1 cellular context compared by ENCODE assay signal in the genomic region with DNA sequence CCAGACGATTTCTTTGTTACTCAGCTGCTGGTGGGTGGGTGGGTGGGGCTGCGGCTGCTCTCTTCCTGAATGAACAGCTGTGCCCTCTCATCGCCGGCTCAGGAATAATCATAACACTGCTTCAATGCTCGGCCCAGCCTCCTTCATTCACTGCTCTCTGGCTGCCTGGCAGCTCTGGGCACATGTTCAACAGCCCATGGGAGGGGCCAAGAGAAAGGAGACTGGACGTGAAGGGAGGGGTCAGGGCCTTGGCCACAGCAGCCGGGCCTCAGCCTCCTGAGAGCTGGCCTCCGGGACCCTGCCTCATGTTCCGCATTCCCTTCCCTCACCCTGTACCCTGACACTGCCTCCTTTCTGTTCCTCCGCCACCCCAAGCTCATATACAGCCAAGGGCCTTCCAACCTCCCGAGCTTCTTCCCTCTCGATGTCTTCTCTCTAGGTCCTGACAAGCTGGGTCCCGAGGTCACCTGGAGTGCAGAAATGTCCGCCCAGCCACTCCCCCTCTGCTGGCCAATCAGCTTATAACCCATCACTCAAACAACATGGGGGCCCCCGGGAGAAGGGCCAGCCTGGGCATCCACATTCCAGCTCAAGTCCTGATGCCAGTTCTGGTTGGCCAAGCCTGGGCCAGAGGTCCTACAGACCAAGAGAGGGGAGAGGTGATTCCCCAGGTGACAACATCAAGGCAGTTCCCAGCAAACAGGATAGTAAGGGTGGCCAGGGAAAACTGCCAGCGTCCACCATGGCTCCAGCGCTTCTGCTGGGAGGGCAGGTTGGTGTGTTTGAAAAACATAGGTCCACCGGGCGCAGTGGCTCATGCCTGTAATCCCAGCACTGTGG.
A peak's percentile ranks its signal among the peaks of the same experiment; 100 is the strongest.
TF ChIP-seq lines count a peak whose summit lies in the region.

No MANE protein-coding gene starts in this region.

TF ChIP-seq in HepG2, 621 proteins besides CTCF, POLR2A, EP300 and RAD21 (continued from another document and continues in another):
- no peak for TF ChIP-seq GATAD1 (CRISPR knock-in tag; IDR thresholded peaks at IDR 0.05)
- TF ChIP-seq, protein P1, sequence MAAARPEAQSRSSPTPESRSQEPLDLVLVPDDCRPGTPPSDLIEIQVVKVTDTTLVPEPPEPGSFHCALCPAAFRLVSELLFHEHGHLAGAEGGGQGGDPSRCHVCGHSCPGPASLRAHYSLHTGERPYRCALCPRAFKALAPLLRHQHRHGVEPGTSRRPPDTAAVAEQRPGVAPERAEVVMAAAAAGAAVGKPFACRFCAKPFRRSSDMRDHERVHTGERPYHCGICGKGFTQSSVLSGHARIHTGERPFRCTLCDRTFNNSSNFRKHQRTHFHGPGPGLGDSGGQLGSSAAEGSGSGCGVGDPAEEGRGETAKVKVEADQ (CRISPR knock-in tag; IDR thresholded peaks at IDR 0.05; ENCODE audit: borderline replicate concordance), result no peak
- TF ChIP-seq KLF11 (CRISPR knock-in tag; IDR thresholded peaks at IDR 0.05), result no peak
- TF ChIP-seq ZNF550 (CRISPR knock-in tag; IDR thresholded peaks at IDR 0.05; ENCODE audit: borderline replicate concordance), result no peak
- TF ChIP-seq, protein P2, sequence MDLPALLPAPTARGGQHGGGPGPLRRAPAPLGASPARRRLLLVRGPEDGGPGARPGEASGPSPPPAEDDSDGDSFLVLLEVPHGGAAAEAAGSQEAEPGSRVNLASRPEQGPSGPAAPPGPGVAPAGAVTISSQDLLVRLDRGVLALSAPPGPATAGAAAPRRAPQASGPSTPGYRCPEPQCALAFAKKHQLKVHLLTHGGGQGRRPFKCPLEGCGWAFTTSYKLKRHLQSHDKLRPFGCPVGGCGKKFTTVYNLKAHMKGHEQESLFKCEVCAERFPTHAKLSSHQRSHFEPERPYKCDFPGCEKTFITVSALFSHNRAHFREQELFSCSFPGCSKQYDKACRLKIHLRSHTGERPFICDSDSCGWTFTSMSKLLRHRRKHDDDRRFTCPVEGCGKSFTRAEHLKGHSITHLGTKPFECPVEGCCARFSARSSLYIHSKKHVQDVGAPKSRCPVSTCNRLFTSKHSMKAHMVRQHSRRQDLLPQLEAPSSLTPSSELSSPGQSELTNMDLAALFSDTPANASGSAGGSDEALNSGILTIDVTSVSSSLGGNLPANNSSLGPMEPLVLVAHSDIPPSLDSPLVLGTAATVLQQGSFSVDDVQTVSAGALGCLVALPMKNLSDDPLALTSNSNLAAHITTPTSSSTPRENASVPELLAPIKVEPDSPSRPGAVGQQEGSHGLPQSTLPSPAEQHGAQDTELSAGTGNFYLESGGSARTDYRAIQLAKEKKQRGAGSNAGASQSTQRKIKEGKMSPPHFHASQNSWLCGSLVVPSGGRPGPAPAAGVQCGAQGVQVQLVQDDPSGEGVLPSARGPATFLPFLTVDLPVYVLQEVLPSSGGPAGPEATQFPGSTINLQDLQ (CRISPR knock-in tag; IDR thresholded peaks at IDR 0.05), result no peak
- no peak for TF ChIP-seq DR1 (CRISPR knock-in tag; IDR thresholded peaks at IDR 0.05)
- no peak for TF ChIP-seq ZNF615 (CRISPR knock-in tag; IDR thresholded peaks at IDR 0.05; ENCODE audit: borderline replicate concordance)
- no peak for TF ChIP-seq CCAR2 (optimal IDR thresholded peaks at IDR 0.05; ENCODE audit: low read depth, low read length)
- TF ChIP-seq PCBP2 (optimal IDR thresholded peaks at IDR 0.05; ENCODE audit: low read depth, low read length, poor library complexity, severe bottlenecking), result no peak
- no peak for TF ChIP-seq NONO (IDR thresholded peaks at IDR 0.05)
- TF ChIP-seq NONO (CRISPR knock-in tag; conservative IDR thresholded peaks at IDR 0.05), result no peak
- no peak for TF ChIP-seq ZNF616 (CRISPR knock-in tag; IDR thresholded peaks at IDR 0.05; ENCODE audit: low read depth)
- no peak for TF ChIP-seq SATB2 (CRISPR knock-in tag; IDR thresholded peaks at IDR 0.05)
- TF ChIP-seq DNMT1 (CRISPR knock-in tag; IDR thresholded peaks at IDR 0.05), result no peak
- TF ChIP-seq ZEB1 (IDR thresholded peaks at IDR 0.05; ENCODE audit: insufficient replicate concordance, low read depth), result peak; percentile 58
- TF ChIP-seq, protein P3, sequence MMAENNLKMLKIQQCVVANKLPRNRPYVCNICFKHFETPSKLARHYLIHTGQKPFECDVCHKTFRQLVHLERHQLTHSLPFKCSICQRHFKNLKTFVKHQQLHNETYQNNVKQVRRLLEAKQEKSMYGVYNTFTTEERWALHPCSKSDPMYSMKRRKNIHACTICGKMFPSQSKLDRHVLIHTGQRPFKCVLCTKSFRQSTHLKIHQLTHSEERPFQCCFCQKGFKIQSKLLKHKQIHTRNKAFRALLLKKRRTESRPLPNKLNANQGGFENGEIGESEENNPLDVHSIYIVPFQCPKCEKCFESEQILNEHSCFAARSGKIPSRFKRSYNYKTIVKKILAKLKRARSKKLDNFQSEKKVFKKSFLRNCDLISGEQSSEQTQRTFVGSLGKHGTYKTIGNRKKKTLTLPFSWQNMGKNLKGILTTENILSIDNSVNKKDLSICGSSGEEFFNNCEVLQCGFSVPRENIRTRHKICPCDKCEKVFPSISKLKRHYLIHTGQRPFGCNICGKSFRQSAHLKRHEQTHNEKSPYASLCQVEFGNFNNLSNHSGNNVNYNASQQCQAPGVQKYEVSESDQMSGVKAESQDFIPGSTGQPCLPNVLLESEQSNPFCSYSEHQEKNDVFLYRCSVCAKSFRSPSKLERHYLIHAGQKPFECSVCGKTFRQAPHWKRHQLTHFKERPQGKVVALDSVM (CRISPR knock-in tag; IDR thresholded peaks at IDR 0.05), result peak; percentile 75
- TF ChIP-seq ZFP82 (CRISPR knock-in tag; IDR thresholded peaks at IDR 0.05; ENCODE audit: borderline replicate concordance), result no peak
- TF ChIP-seq, protein P4, sequence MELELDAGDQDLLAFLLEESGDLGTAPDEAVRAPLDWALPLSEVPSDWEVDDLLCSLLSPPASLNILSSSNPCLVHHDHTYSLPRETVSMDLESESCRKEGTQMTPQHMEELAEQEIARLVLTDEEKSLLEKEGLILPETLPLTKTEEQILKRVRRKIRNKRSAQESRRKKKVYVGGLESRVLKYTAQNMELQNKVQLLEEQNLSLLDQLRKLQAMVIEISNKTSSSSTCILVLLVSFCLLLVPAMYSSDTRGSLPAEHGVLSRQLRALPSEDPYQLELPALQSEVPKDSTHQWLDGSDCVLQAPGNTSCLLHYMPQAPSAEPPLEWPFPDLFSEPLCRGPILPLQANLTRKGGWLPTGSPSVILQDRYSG (CRISPR knock-in tag; IDR thresholded peaks at IDR 0.05), result no peak
- TF ChIP-seq, protein P5, sequence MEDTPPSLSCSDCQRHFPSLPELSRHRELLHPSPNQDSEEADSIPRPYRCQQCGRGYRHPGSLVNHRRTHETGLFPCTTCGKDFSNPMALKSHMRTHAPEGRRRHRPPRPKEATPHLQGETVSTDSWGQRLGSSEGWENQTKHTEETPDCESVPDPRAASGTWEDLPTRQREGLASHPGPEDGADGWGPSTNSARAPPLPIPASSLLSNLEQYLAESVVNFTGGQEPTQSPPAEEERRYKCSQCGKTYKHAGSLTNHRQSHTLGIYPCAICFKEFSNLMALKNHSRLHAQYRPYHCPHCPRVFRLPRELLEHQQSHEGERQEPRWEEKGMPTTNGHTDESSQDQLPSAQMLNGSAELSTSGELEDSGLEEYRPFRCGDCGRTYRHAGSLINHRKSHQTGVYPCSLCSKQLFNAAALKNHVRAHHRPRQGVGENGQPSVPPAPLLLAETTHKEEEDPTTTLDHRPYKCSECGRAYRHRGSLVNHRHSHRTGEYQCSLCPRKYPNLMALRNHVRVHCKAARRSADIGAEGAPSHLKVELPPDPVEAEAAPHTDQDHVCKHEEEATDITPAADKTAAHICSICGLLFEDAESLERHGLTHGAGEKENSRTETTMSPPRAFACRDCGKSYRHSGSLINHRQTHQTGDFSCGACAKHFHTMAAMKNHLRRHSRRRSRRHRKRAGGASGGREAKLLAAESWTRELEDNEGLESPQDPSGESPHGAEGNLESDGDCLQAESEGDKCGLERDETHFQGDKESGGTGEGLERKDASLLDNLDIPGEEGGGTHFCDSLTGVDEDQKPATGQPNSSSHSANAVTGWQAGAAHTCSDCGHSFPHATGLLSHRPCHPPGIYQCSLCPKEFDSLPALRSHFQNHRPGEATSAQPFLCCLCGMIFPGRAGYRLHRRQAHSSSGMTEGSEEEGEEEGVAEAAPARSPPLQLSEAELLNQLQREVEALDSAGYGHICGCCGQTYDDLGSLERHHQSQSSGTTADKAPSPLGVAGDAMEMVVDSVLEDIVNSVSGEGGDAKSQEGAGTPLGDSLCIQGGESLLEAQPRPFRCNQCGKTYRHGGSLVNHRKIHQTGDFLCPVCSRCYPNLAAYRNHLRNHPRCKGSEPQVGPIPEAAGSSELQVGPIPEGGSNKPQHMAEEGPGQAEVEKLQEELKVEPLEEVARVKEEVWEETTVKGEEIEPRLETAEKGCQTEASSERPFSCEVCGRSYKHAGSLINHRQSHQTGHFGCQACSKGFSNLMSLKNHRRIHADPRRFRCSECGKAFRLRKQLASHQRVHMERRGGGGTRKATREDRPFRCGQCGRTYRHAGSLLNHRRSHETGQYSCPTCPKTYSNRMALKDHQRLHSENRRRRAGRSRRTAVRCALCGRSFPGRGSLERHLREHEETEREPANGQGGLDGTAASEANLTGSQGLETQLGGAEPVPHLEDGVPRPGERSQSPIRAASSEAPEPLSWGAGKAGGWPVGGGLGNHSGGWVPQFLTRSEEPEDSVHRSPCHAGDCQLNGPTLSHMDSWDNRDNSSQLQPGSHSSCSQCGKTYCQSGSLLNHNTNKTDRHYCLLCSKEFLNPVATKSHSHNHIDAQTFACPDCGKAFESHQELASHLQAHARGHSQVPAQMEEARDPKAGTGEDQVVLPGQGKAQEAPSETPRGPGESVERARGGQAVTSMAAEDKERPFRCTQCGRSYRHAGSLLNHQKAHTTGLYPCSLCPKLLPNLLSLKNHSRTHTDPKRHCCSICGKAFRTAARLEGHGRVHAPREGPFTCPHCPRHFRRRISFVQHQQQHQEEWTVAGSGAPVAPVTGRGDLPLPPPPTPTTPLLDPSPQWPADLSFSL (CRISPR knock-in tag; IDR thresholded peaks at IDR 0.05), result no peak
- TF ChIP-seq MAFF (IDR thresholded peaks at IDR 0.05; ENCODE audit: low read depth, low read length), result no peak
- peak; percentile 14; the same call in 1 of the 2 replicates for TF ChIP-seq NR2F6 (IDR thresholded peaks at IDR 0.05)
- TF ChIP-seq NR2F6 (CRISPR knock-in tag; IDR thresholded peaks at IDR 0.05), result no peak
- no peak for TF ChIP-seq U2AF2 (IDR thresholded peaks at IDR 0.05; ENCODE audit: low read depth, low read length)
- TF ChIP-seq CREB1 (IDR thresholded peaks at IDR 0.05), result no peak
- TF ChIP-seq CREB1 (CRISPR knock-in tag; IDR thresholded peaks at IDR 0.05), result no peak
- TF ChIP-seq, protein P6, sequence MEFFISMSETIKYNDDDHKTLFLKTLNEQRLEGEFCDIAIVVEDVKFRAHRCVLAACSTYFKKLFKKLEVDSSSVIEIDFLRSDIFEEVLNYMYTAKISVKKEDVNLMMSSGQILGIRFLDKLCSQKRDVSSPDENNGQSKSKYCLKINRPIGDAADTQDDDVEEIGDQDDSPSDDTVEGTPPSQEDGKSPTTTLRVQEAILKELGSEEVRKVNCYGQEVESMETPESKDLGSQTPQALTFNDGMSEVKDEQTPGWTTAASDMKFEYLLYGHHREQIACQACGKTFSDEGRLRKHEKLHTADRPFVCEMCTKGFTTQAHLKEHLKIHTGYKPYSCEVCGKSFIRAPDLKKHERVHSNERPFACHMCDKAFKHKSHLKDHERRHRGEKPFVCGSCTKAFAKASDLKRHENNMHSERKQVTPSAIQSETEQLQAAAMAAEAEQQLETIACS (CRISPR knock-in tag; IDR thresholded peaks at IDR 0.05), result no peak
- TF ChIP-seq SKI (IDR thresholded peaks at IDR 0.05; ENCODE audit: partially characterized antibody), result no peak
- TF ChIP-seq ZNF577 (CRISPR knock-in tag; IDR thresholded peaks at IDR 0.05; ENCODE audit: borderline replicate concordance, low read depth), result no peak
- TF ChIP-seq SMAD3 (CRISPR knock-in tag; IDR thresholded peaks at IDR 0.05), result no peak
- TF ChIP-seq EEA1 (CRISPR knock-in tag; IDR thresholded peaks at IDR 0.05; ENCODE audit: borderline replicate concordance), result no peak
- TF ChIP-seq, protein P7, sequence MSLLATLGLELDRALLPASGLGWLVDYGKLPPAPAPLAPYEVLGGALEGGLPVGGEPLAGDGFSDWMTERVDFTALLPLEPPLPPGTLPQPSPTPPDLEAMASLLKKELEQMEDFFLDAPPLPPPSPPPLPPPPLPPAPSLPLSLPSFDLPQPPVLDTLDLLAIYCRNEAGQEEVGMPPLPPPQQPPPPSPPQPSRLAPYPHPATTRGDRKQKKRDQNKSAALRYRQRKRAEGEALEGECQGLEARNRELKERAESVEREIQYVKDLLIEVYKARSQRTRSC (CRISPR knock-in tag; IDR thresholded peaks at IDR 0.05; ENCODE audit: low read depth), result no peak
- no peak for TF ChIP-seq ZNF569 (CRISPR knock-in tag; IDR thresholded peaks at IDR 0.05; ENCODE audit: borderline replicate concordance)
- TF ChIP-seq, protein P8, sequence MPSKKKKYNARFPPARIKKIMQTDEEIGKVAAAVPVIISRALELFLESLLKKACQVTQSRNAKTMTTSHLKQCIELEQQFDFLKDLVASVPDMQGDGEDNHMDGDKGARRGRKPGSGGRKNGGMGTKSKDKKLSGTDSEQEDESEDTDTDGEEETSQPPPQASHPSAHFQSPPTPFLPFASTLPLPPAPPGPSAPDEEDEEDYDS (CRISPR knock-in tag; IDR thresholded peaks at IDR 0.05), result no peak
- TF ChIP-seq, protein P9, sequence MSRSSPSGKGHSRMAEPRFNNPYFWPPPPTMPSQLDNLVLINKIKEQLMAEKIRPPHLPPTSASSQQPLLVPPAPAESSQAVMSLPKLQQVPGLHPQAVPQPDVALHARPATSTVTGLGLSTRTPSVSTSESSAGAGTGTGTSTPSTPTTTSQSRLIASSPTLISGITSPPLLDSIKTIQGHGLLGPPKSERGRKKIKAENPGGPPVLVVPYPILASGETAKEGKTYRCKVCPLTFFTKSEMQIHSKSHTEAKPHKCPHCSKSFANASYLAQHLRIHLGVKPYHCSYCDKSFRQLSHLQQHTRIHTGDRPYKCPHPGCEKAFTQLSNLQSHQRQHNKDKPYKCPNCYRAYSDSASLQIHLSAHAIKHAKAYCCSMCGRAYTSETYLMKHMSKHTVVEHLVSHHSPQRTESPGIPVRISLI (CRISPR knock-in tag; IDR thresholded peaks at IDR 0.05; ENCODE audit: borderline replicate concordance), result no peak
- TF ChIP-seq, protein P10, sequence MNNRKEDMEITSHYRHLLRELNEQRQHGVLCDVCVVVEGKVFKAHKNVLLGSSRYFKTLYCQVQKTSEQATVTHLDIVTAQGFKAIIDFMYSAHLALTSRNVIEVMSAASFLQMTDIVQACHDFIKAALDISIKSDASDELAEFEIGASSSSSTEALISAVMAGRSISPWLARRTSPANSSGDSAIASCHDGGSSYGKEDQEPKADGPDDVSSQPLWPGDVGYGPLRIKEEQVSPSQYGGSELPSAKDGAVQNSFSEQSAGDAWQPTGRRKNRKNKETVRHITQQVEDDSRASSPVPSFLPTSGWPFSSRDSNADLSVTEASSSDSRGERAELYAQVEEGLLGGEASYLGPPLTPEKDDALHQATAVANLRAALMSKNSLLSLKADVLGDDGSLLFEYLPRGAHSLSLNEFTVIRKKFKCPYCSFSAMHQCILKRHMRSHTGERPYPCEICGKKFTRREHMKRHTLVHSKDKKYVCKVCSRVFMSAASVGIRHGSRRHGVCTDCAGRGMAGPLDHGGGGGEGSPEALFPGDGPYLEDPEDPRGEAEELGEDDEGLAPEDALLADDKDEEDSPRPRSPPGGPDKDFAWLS (CRISPR knock-in tag; IDR thresholded peaks at IDR 0.05; ENCODE audit: borderline replicate concordance), result no peak
- TF ChIP-seq ZNF598 (CRISPR knock-in tag; IDR thresholded peaks at IDR 0.05; ENCODE audit: borderline replicate concordance), result 0 out of 2 replicates have a peak, but pooled peaks have one; percentile 24
- TF ChIP-seq ZNF552 (CRISPR knock-in tag; IDR thresholded peaks at IDR 0.05; ENCODE audit: borderline replicate concordance), result no peak
- TF ChIP-seq HOXD1 (CRISPR knock-in tag; IDR thresholded peaks at IDR 0.05), result no peak
- peak; percentile 47; the same call in 1 of the 2 replicates for TF ChIP-seq KDM5B (CRISPR knock-in tag; IDR thresholded peaks at IDR 0.05; ENCODE audit: borderline replicate concordance)
- TF ChIP-seq ZNF749 (CRISPR knock-in tag; IDR thresholded peaks at IDR 0.05; ENCODE audit: borderline replicate concordance), result no peak
- no peak for TF ChIP-seq ZNF746 (CRISPR knock-in tag; IDR thresholded peaks at IDR 0.05)
